In the genomic region with DNA sequence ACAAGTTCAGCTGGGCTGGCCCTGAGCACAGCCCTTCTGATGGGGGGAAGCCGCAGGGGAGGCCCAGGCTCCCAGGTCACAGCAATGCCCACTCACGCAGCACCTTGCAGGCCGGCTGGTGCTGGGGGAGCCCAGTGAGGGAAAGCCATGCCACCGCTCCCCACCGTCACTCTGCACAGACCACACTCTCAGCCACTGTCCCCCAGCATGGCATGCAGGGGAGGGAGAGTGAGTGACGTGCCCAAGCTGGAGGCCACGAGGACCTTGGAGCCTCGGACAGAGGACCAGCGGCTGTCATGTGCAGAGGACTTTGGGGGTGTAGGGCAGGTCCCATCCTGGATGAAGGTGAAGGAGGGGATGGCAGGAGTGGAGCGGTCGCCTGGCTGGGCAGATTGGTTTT, we compare ENCODE assay signal across 12 cellular contexts. TPM values are rescaled to one million over a fixed set of nuclear protein-coding genes. Genes with fewer than 3 reads are reported as not detected.
A peak's percentile ranks its signal among the peaks of the same experiment; 100 is the strongest.
DNase-seq lines count a peak whose midpoint lies in the region; ATAC-seq and TF ChIP-seq lines count a peak whose summit lies in the region.
"Had no signal": no experiment of that assay in that cellular context is flagged by ENCODE, and none has a peak within 500 bp of the region (broad histone marks: within the 10 kb centered on the region; RNA-seq: fewer than 3 reads in every experiment).

No MANE protein-coding gene starts in this region.

- H3K4me1 Mint-ChIP-seq in HFFc6 (ENCODE audit: low read depth): peaks cover 30% of the 10 kb centered on the region
- H3K4me1 Mint-ChIP-seq in mesothelial cell of epicardium: peaks cover 18% of the 10 kb centered on the region
- H3K4me1 Mint-ChIP-seq: activated naive CD4-positive, alpha-beta T cell treated with anti-CD3 and anti-CD28 coated beads, Interleukin-2, amount 50 U/mL, for 24 hours had no signal

- H3K36me3 Mint-ChIP-seq in HFFc6 (ENCODE audit: low read depth) (peaks cover 7% of the 10 kb centered on the region; the same call in 1 of the 2 replicates), mesothelial cell of epicardium (peaks cover 10% of the 10 kb centered on the region)
- H3K36me3 Mint-ChIP-seq: natural killer cell treated with Interleukin-12 subunit alpha and Interleukin-12 subunit beta and Interleukin-15 and Interleukin-18, amount 100 ng/mL, for 72 hours had no signal

- peak overlapping the region; percentile 7 to 60 for H3K4me3 ChIP-seq in stomach smooth muscle (ENCODE audit: low read length in 2 of 2)

- H3K27ac Mint-ChIP-seq in HFFc6: peak overlapping the region; percentile 92
- H3K27ac Mint-ChIP-seq in mesothelial cell of epicardium: peak overlapping the region; percentile 76
- H3K27ac Mint-ChIP-seq: activated naive CD4-positive, alpha-beta T cell treated with anti-CD3 and anti-CD28 coated beads, Interleukin-2, amount 50 U/mL, for 24 hours; dendritic cell treated with granulocyte-macrophage colony-stimulating factor and Interleukin-4, amounts not matched to agents 40 ng/mL and 50 ng/mL, for 4 days; natural killer cell treated with Interleukin-12 subunit alpha and Interleukin-12 subunit beta and Interleukin-15 and Interleukin-18, amount 100 ng/mL, for 72 hours had no signal

- H3K27ac ChIP-seq in cingulate gyrus (ENCODE audit: low read depth, low read length) (peak overlapping the region; percentile 21), stomach smooth muscle (ENCODE audit: low read length) (peak overlapping the region; percentile 75)

- ATAC-seq in GM18498 (IDR thresholded peaks at IDR 0.05; ENCODE audit: unreplicated experiment) (no peak), GM18909 (IDR thresholded peaks at IDR 0.05; ENCODE audit: poor library complexity, unreplicated experiment) (no peak), GM18870 (IDR thresholded peaks at IDR 0.05; ENCODE audit: unreplicated experiment) (no peak), GM18511 (IDR thresholded peaks at IDR 0.05; ENCODE audit: unreplicated experiment) (no peak)
- ATAC-seq: natural killer cell treated with Interleukin-12 subunit alpha and Interleukin-12 subunit beta and Interleukin-15 and Interleukin-18, amount 100 ng/mL, for 72 hours had no signal

- DNase-seq in HFFc6 (no peak), mesothelial cell of epicardium (ENCODE audit: low spot score in 2 of 2, unreplicated experiment in 2 of 2) (no peak)
- DNase-seq: stimulated activated CD4-positive, alpha-beta T cell treated with anti-CD3 and anti-CD28 coated beads, Interleukin-15, amount 100 ng/mL, for 24 hours had no signal

- H3K27me3 Mint-ChIP-seq in HFFc6 (ENCODE audit: insufficient read depth) (peaks cover 6% of the 10 kb centered on the region), mesothelial cell of epicardium (ENCODE audit: low read depth) (no peaks in the 10 kb centered on the region)
- H3K27me3 Mint-ChIP-seq: activated naive CD4-positive, alpha-beta T cell treated with anti-CD3 and anti-CD28 coated beads, Interleukin-2, amount 50 U/mL, for 24 hours had no signal

- peaks cover 31% of the 10 kb centered on the region for H3K4me1 ChIP-seq in stomach smooth muscle (ENCODE audit: control insufficient read depth, insufficient read depth, low read length)

- peak overlapping the region; percentile 52 to 66 for H3K9ac ChIP-seq in stomach smooth muscle (ENCODE audit: low read length in 2 of 2)

- no peaks in the 10 kb centered on the region; the same call in 1 of the 2 replicates for H3K9me3 Mint-ChIP-seq in HFFc6
- H3K9me3 Mint-ChIP-seq in mesothelial cell of epicardium: no peaks in the 10 kb centered on the region
- H3K9me3 Mint-ChIP-seq: activated naive CD4-positive, alpha-beta T cell treated with anti-CD3 and anti-CD28 coated beads, Interleukin-2, amount 50 U/mL, for 24 hours; dendritic cell treated with granulocyte-macrophage colony-stimulating factor and Interleukin-4, amounts not matched to agents 40 ng/mL and 50 ng/mL, for 4 days; natural killer cell treated with Interleukin-12 subunit alpha and Interleukin-12 subunit beta and Interleukin-15 and Interleukin-18, amount 100 ng/mL, for 72 hours had no signal

- TF ChIP-seq CTCF in HFFc6 (IDR thresholded peaks at IDR 0.05) (no peak), mesothelial cell of epicardium (IDR thresholded peaks at IDR 0.05; ENCODE audit: unreplicated experiment) (no peak)

- no peaks in the 10 kb centered on the region for H3K9me3 ChIP-seq in stomach smooth muscle (ENCODE audit: control insufficient read depth in 2 of 2, low read length in 2 of 2)

- H3K4me3 Mint-ChIP-seq in HFFc6 (peak overlapping the region; percentile 64), mesothelial cell of epicardium (peak overlapping the region; percentile 39)
- H3K4me3 Mint-ChIP-seq: activated naive CD4-positive, alpha-beta T cell treated with anti-CD3 and anti-CD28 coated beads, Interleukin-2, amount 50 U/mL, for 24 hours; dendritic cell treated with granulocyte-macrophage colony-stimulating factor and Interleukin-4, amounts not matched to agents 40 ng/mL and 50 ng/mL, for 4 days; natural killer cell treated with Interleukin-12 subunit alpha and Interleukin-12 subunit beta and Interleukin-15 and Interleukin-18, amount 100 ng/mL, for 72 hours had no signal

- no peaks in the 10 kb centered on the region for H3K27me3 ChIP-seq in stomach smooth muscle (ENCODE audit: control insufficient read depth in 1 of 2, insufficient read depth in 2 of 2, low read length in 2 of 2)

- H3K36me3 ChIP-seq in stomach smooth muscle (ENCODE audit: control insufficient read depth in 2 of 2, insufficient read depth in 2 of 2, low read length in 2 of 2): no peaks in the 10 kb centered on the region

RNA-seq across cellular contexts. Expression of a gene that starts 25.1 kb away (rescaled TPM):
- total RNA-seq in HFFc6 (2021; fragmentation: NEBNext Ultra II Directional; extraction: Animal tissue kit (Norgen Biotek cat#: 25700)): 1 to 10 TPM; 1.3 to 2.0 (median 1.6) TPM
- total RNA-seq in mesothelial cell of epicardium: 4.1 to 4.9 TPM (median 4.9 TPM) in 3 replicates
